13 cellular contexts compared by ENCODE assay signal in the genomic region with DNA sequence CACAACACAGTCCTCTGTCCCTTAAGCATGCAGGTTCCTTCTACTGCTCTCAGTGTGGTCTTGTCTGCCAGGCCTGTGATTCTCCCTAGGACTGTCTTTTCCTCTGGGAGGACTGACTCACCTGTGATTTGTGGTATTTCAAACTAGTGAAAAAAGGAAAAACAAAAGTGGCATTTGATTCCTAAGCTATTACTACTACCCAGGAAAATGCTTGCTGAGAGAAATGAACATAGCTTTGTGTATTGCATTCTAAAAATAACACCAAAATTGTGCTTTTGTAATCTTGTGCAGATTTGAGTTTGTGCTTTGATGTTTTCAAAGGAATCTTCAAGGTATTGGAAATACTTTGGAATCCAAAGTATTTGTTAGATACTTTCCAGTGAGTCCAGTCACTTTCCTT. TPM values are rescaled to one million over a fixed set of nuclear protein-coding genes. Genes with fewer than 3 reads are reported as not detected.
DNase-seq lines count a peak whose midpoint lies in the region; ATAC-seq and TF ChIP-seq lines count a peak whose summit lies in the region.
"Had no signal": no experiment of that assay in that cellular context is flagged by ENCODE, and none has a peak within 500 bp of the region (broad histone marks: within the 10 kb centered on the region; RNA-seq: fewer than 3 reads in every experiment).

No MANE protein-coding gene starts in this region.

- peaks cover 0 to 46% of the 10 kb centered on the region in 2 experiments; a peak in 2 of 4 replicates for H3K79me1 ChIP-seq in IMR-90 (ENCODE audit: low read depth in 1 of 2, low read length in 2 of 2)

- H4K5ac ChIP-seq in IMR-90 (ENCODE audit: low read depth, low read length) = no peak overlapping the region

- in situ Hi-C loops in IMR-90 (cut with MboI; ENCODE audit: low sequenced_read_pairs) (loop anchor here (10.0 kb wide), 1 partner anchor 365 kb away; no protein-coding TSS in a partner anchor), mammary epithelial cell (cut with MboI; ENCODE audit: low sequenced_read_pairs in 2 of 2) (loop anchor here in 1 of 2 donors (25.0 kb wide), 1 partner anchor 233 kb away; no protein-coding TSS in a partner anchor)

- BruUV-seq in IMR-90 (replicated peaks; lab: Mats Ljungman, UMichigan) = no TSS peak
- BruUV-seq in mammary epithelial cell (replicated peaks; lab: Mats Ljungman, UMichigan) = no TSS peak

- no peak overlapping the region for H3K4ac ChIP-seq in IMR-90 (ENCODE audit: low read depth, low read length)

- H3K4me3 Mint-ChIP-seq in mesothelial cell of epicardium = no peak overlapping the region
- no peak overlapping the region for H3K4me3 Mint-ChIP-seq in stimulated activated memory B cell treated with anti-CD40 and anti-IgM and Interleukin-4, amounts not matched to agents 10 μg/mL and 1 μg/mL and 100 μg/mL, for 72 hours
- no peak overlapping the region for H3K4me3 Mint-ChIP-seq in T-helper 17 cell

- intact Hi-C loops in IMR-90 (cut with micrococcal nuclease) = loop anchor here (5.0 kb wide), 3 partner anchors 58 to 287 kb away; partner anchors contain the start of genes DCAF6, GPR161 and MPC2
- intact Hi-C loops in mammary epithelial cell (cut with micrococcal nuclease) = loop anchor here (2.0 to 10.0 kb wide), 5 partner anchors 68 to 475 kb away; partner anchors contain the start of genes DCAF6 and MPC2
- intact Hi-C loops in tibial artery (cut with DNase I; ENCODE audit: low total_unique reads) = loop anchor here (10.0 kb wide), 3 partner anchors 65 to 355 kb away; partner anchors contain the start of gene MPZL1

- H3K9ac ChIP-seq in IMR-90 (ENCODE audit: low read depth, low read length) (no peak overlapping the region), mammary epithelial cell (ENCODE audit: insufficient read depth, low read length) (no peak overlapping the region)

- H3K9me1 ChIP-seq in IMR-90 (ENCODE audit: insufficient read depth, low read length) = peaks cover 14% of the 10 kb centered on the region

- ATAC-seq in IMR-90 (ENCODE audit: low read depth) = peak; percentile 28
- no peak for ATAC-seq in stimulated activated memory B cell treated with anti-CD40 and anti-IgM and Interleukin-4, amounts not matched to agents 10 μg/mL and 1 μg/mL and 100 μg/mL, for 72 hours
- no peak for ATAC-seq in T-helper 17 cell
- ATAC-seq in GM19452 (IDR thresholded peaks at IDR 0.05; ENCODE audit: unreplicated experiment) = no peak

- no peaks in the 10 kb centered on the region for H3K79me2 ChIP-seq in mammary epithelial cell (ENCODE audit: insufficient read depth, low read length)

- H3K27me3 Mint-ChIP-seq in mesothelial cell of epicardium (ENCODE audit: low read depth) (no peaks in the 10 kb centered on the region), T-helper 17 cell (no peaks in the 10 kb centered on the region)
- no peaks in the 10 kb centered on the region for H3K27me3 Mint-ChIP-seq in stimulated activated memory B cell treated with anti-CD40 and anti-IgM and Interleukin-4, amounts not matched to agents 10 μg/mL and 1 μg/mL and 100 μg/mL, for 72 hours

- H2BK20ac ChIP-seq in IMR-90 (ENCODE audit: low read depth, low read length) = no peak overlapping the region

- no peak overlapping the region for H3K4me3 ChIP-seq in IMR-90 (ENCODE audit: insufficient read depth, low read depth, low read length)
- no peak overlapping the region for H3K4me3 ChIP-seq in mammary epithelial cell (replicated peaks in 1 of 3; ENCODE audit: insufficient read depth in 1 of 3, low read depth in 2 of 3, low read length in 3 of 3)
- H3K4me3 ChIP-seq in tibial artery = no peak overlapping the region

- H3K4me2 ChIP-seq in IMR-90 (ENCODE audit: low read depth, low read length) (no peak overlapping the region), mammary epithelial cell (ENCODE audit: insufficient read depth, low read depth, low read length) (no peak overlapping the region)

- H3K4me1 Mint-ChIP-seq in mesothelial cell of epicardium = peaks cover 3% of the 10 kb centered on the region
- peaks cover 3% of the 10 kb centered on the region for H3K4me1 Mint-ChIP-seq in stimulated activated memory B cell treated with anti-CD40 and anti-IgM and Interleukin-4, amounts not matched to agents 10 μg/mL and 1 μg/mL and 100 μg/mL, for 72 hours
- peaks cover 2% of the 10 kb centered on the region for H3K4me1 Mint-ChIP-seq in T-helper 17 cell

- H3K36me3 Mint-ChIP-seq in mesothelial cell of epicardium (peaks cover 25% of the 10 kb centered on the region), T-helper 17 cell (ENCODE audit: low read depth) (peaks cover 7% of the 10 kb centered on the region)
- H3K36me3 Mint-ChIP-seq in stimulated activated memory B cell treated with anti-CD40 and anti-IgM and Interleukin-4, amounts not matched to agents 10 μg/mL and 1 μg/mL and 100 μg/mL, for 72 hours = peaks cover 29% of the 10 kb centered on the region

- DNase-seq in AG20443 (ENCODE audit: low spot score) (peak; percentile 52), IMR-90 (peak; percentile 65), mammary epithelial cell (peak; percentile 74), mesothelial cell of epicardium (ENCODE audit: low spot score in 2 of 2, unreplicated experiment in 2 of 2) (no peak), tibial artery (no peak), T-helper 17 cell (no peak)
- DNase-seq: activated naive CD4-positive, alpha-beta T cell; erythroblast; NCI-H2081; stimulated activated CD4-positive, alpha-beta T cell treated with anti-CD3 and anti-CD28 coated beads, Interleukin-2, amount 100 ng/mL, for 48 hours had no signal

- POLR2A ChIA-PET in IMR-90 (lab: Charles Lee; ENCODE audit: unreplicated experiment) = no interaction called here

- H3K18ac ChIP-seq in IMR-90 (ENCODE audit: low read depth, low read length) = no peak overlapping the region

- no peak overlapping the region for H2AK9ac ChIP-seq in IMR-90 (replicated peaks; ENCODE audit: low read depth, low read length, poor library complexity)

- TF ChIP-seq POLR2A in IMR-90 (IDR thresholded peaks at IDR 0.05; ENCODE audit: low read depth, low read length) = no peak

- peaks cover 19% of the 10 kb centered on the region; the same call in 1 of the 2 replicates for H4K20me1 ChIP-seq in IMR-90 (ENCODE audit: insufficient read depth, low read length)
- H4K20me1 ChIP-seq in mammary epithelial cell (ENCODE audit: insufficient read depth, low read length) = no peaks in the 10 kb centered on the region

- no peaks in the 10 kb centered on the region for H3K9me3 Mint-ChIP-seq in mesothelial cell of epicardium
- H3K9me3 Mint-ChIP-seq in stimulated activated memory B cell treated with anti-CD40 and anti-IgM and Interleukin-4, amounts not matched to agents 10 μg/mL and 1 μg/mL and 100 μg/mL, for 72 hours = no peaks in the 10 kb centered on the region

- H3K27ac Mint-ChIP-seq in mesothelial cell of epicardium (peak overlapping the region; percentile 80), T-helper 17 cell (no peak overlapping the region)
- H3K27ac Mint-ChIP-seq in stimulated activated memory B cell treated with anti-CD40 and anti-IgM and Interleukin-4, amounts not matched to agents 10 μg/mL and 1 μg/mL and 100 μg/mL, for 72 hours = no peak overlapping the region

- no peak overlapping the region for H3K56ac ChIP-seq in IMR-90 (ENCODE audit: extremely low read depth, insufficient read depth, low read length)

- H3K27me3 ChIP-seq in IMR-90 (ENCODE audit: control insufficient read depth, insufficient read depth, low read length) (no peaks in the 10 kb centered on the region), mammary epithelial cell (ENCODE audit: insufficient read depth, low read length) (no peaks in the 10 kb centered on the region), tibial artery (no peaks in the 10 kb centered on the region)

- no peak for TF ChIP-seq RAD21 in IMR-90 (IDR thresholded peaks at IDR 0.05; ENCODE audit: low read length)

- TF ChIP-seq CTCF in IMR-90 (conservative IDR thresholded peaks at IDR 0.05; ENCODE audit: low read depth, low read length) (no peak), mammary epithelial cell (conservative IDR thresholded peaks at IDR 0.05 in 1 of 2, IDR thresholded peaks at IDR 0.05 in 1 of 2; ENCODE audit: extremely low read depth in 1 of 2, insufficient read depth in 1 of 2, low read depth in 1 of 2, low read length in 2 of 2) (no peak), mesothelial cell of epicardium (IDR thresholded peaks at IDR 0.05; ENCODE audit: unreplicated experiment) (no peak), tibial artery (IDR thresholded peaks at IDR 0.05) (no peak)

- CTCF ChIA-PET in IMR-90 (lab: Yijun Ruan, JAX) = no interaction called here
- CTCF ChIA-PET in mammary epithelial cell (lab: Charles Lee; ENCODE audit: low non-redundant PET) = interaction anchor here (0.7 kb wide), 1 partner anchor 66 kb away, joined by 5 read pairs; no protein-coding TSS in a partner anchor

- no peak overlapping the region for H2AK5ac ChIP-seq in IMR-90 (ENCODE audit: low read depth, low read length)

- H2AFZ ChIP-seq in IMR-90 (replicated peaks; ENCODE audit: low read length, poor library complexity) (no peak overlapping the region), mammary epithelial cell (ENCODE audit: low read depth, low read length) (no peak overlapping the region)

- H3K27ac ChIP-seq in IMR-90 (ENCODE audit: insufficient read depth, low read length) (no peak overlapping the region), mammary epithelial cell (ENCODE audit: insufficient read depth, low read depth, low read length) (peak overlapping the region; percentile 27), tibial artery (no peak overlapping the region)
- H3K27ac ChIP-seq: C4-2B had no signal

- H3K14ac ChIP-seq in IMR-90 (replicated peaks; ENCODE audit: low read depth, low read length) = no peak overlapping the region

- H3K36me3 ChIP-seq in IMR-90 (ENCODE audit: control insufficient read depth, insufficient read depth, low read length) (peaks cover 20% of the 10 kb centered on the region), mammary epithelial cell (ENCODE audit: insufficient read depth, low read length) (peaks cover 8% of the 10 kb centered on the region), tibial artery (peaks cover 26 to 48% (median 41%) of the 10 kb centered on the region in 3 donors)

- peak overlapping the region; percentile 71 for H2BK5ac ChIP-seq in IMR-90 (ENCODE audit: low read depth, low read length, poor library complexity, severe bottlenecking)

- H4K8ac ChIP-seq in IMR-90 (ENCODE audit: low read depth in 2 of 2, low read length in 2 of 2) = no peak overlapping the region

- dilution Hi-C loops in IMR-90 (cut with HindIII; ENCODE audit: low sequenced_read_pairs, unreplicated experiment) = no loop called here
- dilution Hi-C loops in mammary epithelial cell (cut with HindIII; ENCODE audit: low sequenced_read_pairs) = no loop called here

- H3K9me3 ChIP-seq in IMR-90 (ENCODE audit: control insufficient read depth, insufficient read depth, low read length) = no peaks in the 10 kb centered on the region
- no peaks in the 10 kb centered on the region for H3K9me3 ChIP-seq in mammary epithelial cell (replicated peaks; ENCODE audit: insufficient read depth, low read length)
- no peaks in the 10 kb centered on the region for H3K9me3 ChIP-seq in tibial artery
- H3K9me3 ChIP-seq in T-helper 17 cell (ENCODE audit: control insufficient read depth, low read length, poor library complexity, severe bottlenecking) = no peaks in the 10 kb centered on the region

- H4K91ac ChIP-seq in IMR-90 (ENCODE audit: insufficient read depth, low read depth, low read length) = no peak overlapping the region

- H2BK120ac ChIP-seq in IMR-90 (ENCODE audit: low read depth, low read length) = no peak overlapping the region

- H2BK15ac ChIP-seq in IMR-90 (ENCODE audit: low read depth, low read length) = no peak overlapping the region

- H3K4me1 ChIP-seq in IMR-90 (ENCODE audit: control insufficient read depth, insufficient read depth, low read length) (peaks cover 9% of the 10 kb centered on the region; the same call in 1 of the 2 replicates), mammary epithelial cell (ENCODE audit: insufficient read depth, low read length) (peaks cover 28% of the 10 kb centered on the region), tibial artery (peaks cover 0 to 24% (median 16%) of the 10 kb centered on the region in 4 donors)

- no peak overlapping the region for H3K23ac ChIP-seq in IMR-90 (ENCODE audit: low read depth, low read length)

RNA-seq across cellular contexts. Expression of gene GPR161, which starts 57.0 kb away (rescaled TPM):
- 11.1 and 13.3 TPM in 2 replicates for total RNA-seq in IMR-90 (2012; rRNA removed)
- polyA plus RNA-seq in IMR-90 (2012; rRNA removed) = 12.4 and 12.5 TPM in 2 replicates
- polyA plus RNA-seq in IMR-90 (2012; cell fraction: cytosol; rRNA removed) = 8.8 and 12.9 TPM in 2 replicates
- polyA plus RNA-seq in IMR-90 (2012; cell fraction: nucleus; rRNA removed; ENCODE audit: low replicate concordance) = 8.4 and 15.0 TPM in 2 replicates
- total RNA-seq in mammary epithelial cell = 10 to 100 TPM; 15.0 to 27.1 TPM
- polyA plus RNA-seq in mammary epithelial cell = 17.8 TPM
- 60.3 TPM for polyA minus RNA-seq in mammary epithelial cell
- 34.6 to 36.4 TPM (median 35.1 TPM) in 3 replicates for total RNA-seq in mesothelial cell of epicardium
- under 1 TPM; 0.02 to 0.13 TPM for total RNA-seq in T-helper 17 cell

Comparison
In these comparisons a context has a peak if more than half of its experiments do, and no peak if none do; other contexts are left out.
1. DNase-seq: peak in AG20443 (single experiment), IMR-90 (single experiment) and mammary epithelial cell (single experiment); none in mesothelial cell of epicardium (0 of 2), tibial artery (0 of 2) and T-helper 17 cell (0 of 3).
2. RNA of gene GPR161, which starts 57.0 kb away (total RNA-seq): 34.6 to 36.4 TPM in mesothelial cell of epicardium, 15.0 to 27.1 TPM in mammary epithelial cell and 11.1 to 13.3 TPM in IMR-90; 0.02 to 0.13 TPM in T-helper 17 cell; every median in the first group is over 10 times any median in the second.